ENCODE assay signal across 18 cellular contexts in genomic region chr2:161113693-161114417, GRCh38.
"Had no signal": no experiment of that assay in that cellular context is flagged by ENCODE, and none has a peak within 500 bp of the region (broad histone marks: within the 10 kb centered on the region; RNA-seq: fewer than 3 reads in every experiment).

No MANE protein-coding gene starts in this region.

- H3K9me3 Mint-ChIP-seq: activated naive CD4-positive, alpha-beta T cell treated with anti-CD3 and anti-CD28 coated beads, Interleukin-2, amount 50 U/mL, for 24 hours; stimulated activated naive CD8-positive, alpha-beta T cell treated with anti-CD3 and anti-CD28 coated beads, Interleukin-15, Interleukin-2, amounts not matched to agents 100 ng/mL and 50 ng/mL, for 24 hours; type B pancreatic cell had no signal

- DNase-seq: activated CD4-positive, CD25-positive, alpha-beta regulatory T cell; activated CD8-positive, alpha-beta memory T cell treated with anti-CD3 and anti-CD28 coated beads, Interleukin-2, amount 10 ng/mL, durations not matched to agents 7 days and 5 days; activated effector memory CD4-positive, alpha-beta T cell treated with anti-CD3 and anti-CD28 coated beads, Interleukin-2, amount 50 U/mL, for 16 hours; amniotic stem cell; dermis blood vessel endothelial cell; effector memory CD4-positive, alpha-beta T cell; heart right ventricle; left lung; stimulated activated CD4-positive, alpha-beta T cell treated with anti-CD3 and anti-CD28 coated beads, Interleukin-2, amount 100 ng/mL, for 24 hours; T1000 had no signal

- H3K27ac Mint-ChIP-seq: activated CD8-positive, alpha-beta memory T cell treated with anti-CD3 and anti-CD28 coated beads, Interleukin-2, amount 10 ng/mL, durations not matched to agents 7 days and 5 days; activated naive CD4-positive, alpha-beta T cell treated with anti-CD3 and anti-CD28 coated beads, Interleukin-2, amount 50 U/mL, for 24 hours; stimulated activated naive CD8-positive, alpha-beta T cell treated with anti-CD3 and anti-CD28 coated beads, Interleukin-15, Interleukin-2, amounts not matched to agents 100 ng/mL and 50 ng/mL, for 24 hours; type B pancreatic cell had no signal

- H3K4me1 ChIP-seq: heart right ventricle, prostate gland, right atrium auricular region had no signal

- H3K4me3 Mint-ChIP-seq: activated CD8-positive, alpha-beta memory T cell treated with anti-CD3 and anti-CD28 coated beads, Interleukin-2, amount 10 ng/mL, durations not matched to agents 7 days and 5 days; activated naive CD4-positive, alpha-beta T cell treated with anti-CD3 and anti-CD28 coated beads, Interleukin-2, amount 50 U/mL, for 24 hours; stimulated activated naive CD8-positive, alpha-beta T cell treated with anti-CD3 and anti-CD28 coated beads, Interleukin-15, Interleukin-2, amounts not matched to agents 100 ng/mL and 50 ng/mL, for 24 hours; type B pancreatic cell had no signal

- H3K4me3 ChIP-seq: cardiac muscle cell, esophagus muscularis mucosa, heart right ventricle, left lung, prostate gland, right atrium auricular region had no signal

- H3K27me3 ChIP-seq: esophagus muscularis mucosa, heart right ventricle, left lung, right atrium auricular region had no signal

- H3K36me3 ChIP-seq: cardiac muscle cell, esophagus muscularis mucosa, heart right ventricle, left lung, prostate gland, right atrium auricular region had no signal

- FAIRE-seq: endothelial cell of umbilical vein had no signal

- H3K27ac ChIP-seq: cardiac muscle cell, esophagus muscularis mucosa, heart right ventricle, left lung, prostate gland, right atrium auricular region had no signal

- H3K4me1 Mint-ChIP-seq: activated naive CD4-positive, alpha-beta T cell treated with anti-CD3 and anti-CD28 coated beads, Interleukin-2, amount 50 U/mL, for 24 hours had no signal

- H3K36me3 Mint-ChIP-seq: activated naive CD4-positive, alpha-beta T cell treated with anti-CD3 and anti-CD28 coated beads, Interleukin-2, amount 50 U/mL, for 24 hours; type B pancreatic cell had no signal

- H3K27me3 Mint-ChIP-seq: type B pancreatic cell had no signal

- ATAC-seq: activated CD8-positive, alpha-beta memory T cell treated with anti-CD3 and anti-CD28 coated beads, Interleukin-2, amount 10 ng/mL, durations not matched to agents 7 days and 5 days; heart right ventricle; left lung had no signal

- H3K9me3 ChIP-seq: esophagus muscularis mucosa, heart right ventricle, left lung, prostate gland, right atrium auricular region had no signal
